Comparison of ENCODE assay signal across 10 cellular contexts in the genomic region with DNA sequence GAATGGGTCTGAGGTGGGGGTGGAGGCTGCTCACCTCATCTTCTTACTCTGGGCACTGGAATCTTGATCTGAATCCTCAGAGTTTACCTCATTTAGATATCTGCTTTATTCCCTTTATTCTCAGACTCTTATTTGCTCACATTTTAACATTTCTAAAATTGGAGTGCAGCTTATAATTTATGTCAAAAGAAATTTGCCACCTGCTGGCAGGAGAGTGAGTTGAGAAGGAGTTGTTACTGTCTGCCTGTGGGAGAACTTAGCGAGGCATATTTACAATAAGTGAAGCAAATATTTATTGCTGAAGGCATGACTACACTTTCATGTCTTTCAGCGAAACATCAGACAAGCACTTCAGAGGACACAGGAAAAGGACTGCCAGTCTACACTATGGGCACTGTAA. TPM values are rescaled to one million over a fixed set of nuclear protein-coding genes. Genes with fewer than 3 reads are reported as not detected.
DNase-seq lines count a peak whose midpoint lies in the region; ATAC-seq and TF ChIP-seq lines count a peak whose summit lies in the region.
"Had no signal": no experiment of that assay in that cellular context is flagged by ENCODE, and none has a peak within 500 bp of the region (broad histone marks: within the 10 kb centered on the region; RNA-seq: fewer than 3 reads in every experiment).

No MANE protein-coding gene starts in this region.

- no peak overlapping the region for H3K4me3 Mint-ChIP-seq in endothelial cell (ENCODE audit: unreplicated experiment)

- no peak overlapping the region for H3K27ac Mint-ChIP-seq in endothelial cell (ENCODE audit: unreplicated experiment)

- H3K36me3 Mint-ChIP-seq in endothelial cell (ENCODE audit: low read depth, unreplicated experiment), result no peaks in the 10 kb centered on the region

- TF ChIP-seq CTCF in heart right ventricle (IDR thresholded peaks at IDR 0.05), result peak in 6 of 9 donors; percentile 16 to 48 (median 34)
- TF ChIP-seq CTCF in Peyer's patch (IDR thresholded peaks at IDR 0.05), result peak in 4 of 6 experiments; percentile 9 to 49 (median 39)
- peak; percentile 37 for TF ChIP-seq CTCF in fibroblast of the aortic adventitia (IDR thresholded peaks at IDR 0.05; ENCODE audit: insufficient read depth, low read length)
- TF ChIP-seq CTCF in endothelial cell (IDR thresholded peaks at IDR 0.05; ENCODE audit: unreplicated experiment), result no peak

- H3K4me1 Mint-ChIP-seq in endothelial cell (ENCODE audit: unreplicated experiment), result peaks cover 2% of the 10 kb centered on the region

- H3K4me1 ChIP-seq in heart right ventricle, result peaks cover 0 to 10% (median 7%) of the 10 kb centered on the region in 9 donors
- no peaks in the 10 kb centered on the region for H3K4me1 ChIP-seq in Peyer's patch

- H3K27ac ChIP-seq in heart right ventricle, result no peak overlapping the region
- no peak overlapping the region for H3K27ac ChIP-seq in Peyer's patch

- H3K27me3 Mint-ChIP-seq in endothelial cell (ENCODE audit: unreplicated experiment), result no peaks in the 10 kb centered on the region

- WGBS in heart right ventricle, 2 donors, result 68 to 76% methylated on average over 2 of the region's 2 CpGs

- no peak for DNase-seq in heart right ventricle
- no peak for DNase-seq in left ventricle myocardium superior
- no peak for DNase-seq in Peyer's patch
- DNase-seq in fibroblast of the aortic adventitia (ENCODE audit: low read depth), result peak; percentile 27
- DNase-seq in NCI-H187 (lab: John Stamatoyannopoulos, UW), result no peak
- no peak for DNase-seq in endothelial cell (ENCODE audit: low spot score)
- DNase-seq in NCI-H2107 treated with DMSO at 0.1 percent for 48 hours (lab: John Stamatoyannopoulos, UW; ENCODE audit: unreplicated experiment), result no peak
- DNase-seq: posterior cingulate gyrus, Right ventricle myocardium superior had no signal

- no peak for TF ChIP-seq POLR2A in Peyer's patch (IDR thresholded peaks at IDR 0.05)

- H3K9me3 Mint-ChIP-seq in endothelial cell (ENCODE audit: unreplicated experiment), result no peaks in the 10 kb centered on the region

- no peaks in the 10 kb centered on the region for H3K36me3 ChIP-seq in heart right ventricle
- no peaks in the 10 kb centered on the region for H3K36me3 ChIP-seq in Peyer's patch

- peaks cover 0 to 25% (median 6%) of the 10 kb centered on the region in 7 donors for H3K27me3 ChIP-seq in heart right ventricle
- H3K27me3 ChIP-seq in Peyer's patch, result no peaks in the 10 kb centered on the region

- no peak overlapping the region for H3K4me3 ChIP-seq in heart right ventricle
- no peak overlapping the region for H3K4me3 ChIP-seq in Peyer's patch
- no peak overlapping the region for H3K4me3 ChIP-seq in fibroblast of the aortic adventitia (ENCODE audit: low read depth, low read length)

- no peaks in the 10 kb centered on the region for H3K9me3 ChIP-seq in heart right ventricle
- H3K9me3 ChIP-seq in Peyer's patch, result no peaks in the 10 kb centered on the region

- no peak for ATAC-seq in heart right ventricle
- ATAC-seq in left ventricle myocardium superior, result no peak
- no peak for ATAC-seq in GM21737 (IDR thresholded peaks at IDR 0.05; ENCODE audit: unreplicated experiment)

- intact Hi-C loops in heart right ventricle (cut with DNase I), result loop anchor here in 4 of 10 donors (5.0 to 10.0 kb wide), 4 partner anchors 98 to 262 kb away; no protein-coding TSS in a partner anchor
- intact Hi-C loops in left ventricle myocardium superior (cut with micrococcal nuclease), result no loop called here

RNA-seq across cellular contexts. Expression of gene KIAA2012, which starts 16.4 kb away (rescaled TPM):
- total RNA-seq in heart right ventricle (not detected), left ventricle myocardium superior (not detected), Peyer's patch (under 1 TPM in 1 of 4 donors, not detected in 3; 0.27 TPM), fibroblast of the aortic adventitia (ENCODE audit: low replicate concordance) (not detected in 2 replicates), endothelial cell (ENCODE audit: unreplicated experiment) (0.08 TPM)
- polyA plus RNA-seq in heart right ventricle, result not detected
- total RNA-seq: Right ventricle myocardium superior had no signal

RNA-seq across cellular contexts. Expression of gene FZD7, which starts 23.0 kb away (rescaled TPM):
- total RNA-seq in heart right ventricle (10 to 100 TPM in 9 of 10 donors, 1 to 10 TPM in 1; 9.4 to 51.1 (median 32.3) TPM), left ventricle myocardium superior (24.6 TPM), Peyer's patch (10 to 100 TPM in 2 of 4 donors, 1 to 10 TPM in 2; 5.8 to 18.8 (median 11.4) TPM), fibroblast of the aortic adventitia (ENCODE audit: low replicate concordance) (35.8 and 40.4 TPM in 2 replicates), endothelial cell (ENCODE audit: unreplicated experiment) (42.2 TPM)
- polyA plus RNA-seq in heart right ventricle, result 1 to 10 TPM; 2.3 to 6.6 TPM
